In the genomic region with DNA sequence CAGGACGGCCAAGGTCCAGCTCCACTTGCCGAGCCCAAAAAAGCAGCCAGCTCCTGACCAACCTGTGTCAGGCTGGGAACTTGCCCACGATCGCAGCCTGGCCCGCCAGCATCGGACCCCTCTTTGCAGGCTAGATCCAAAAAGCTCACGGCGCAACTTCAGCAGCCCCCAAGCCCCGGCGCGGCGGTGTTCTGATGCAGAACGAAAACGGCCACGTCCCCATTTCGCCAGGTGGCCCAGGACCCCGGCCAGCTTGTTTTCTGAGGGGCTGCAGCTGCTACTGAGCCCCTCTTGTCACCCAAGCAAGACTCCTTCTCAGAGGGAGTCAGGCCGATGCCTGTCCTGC, we compare ENCODE assay signal across 10 cellular contexts. TPM values are rescaled to one million over a fixed set of nuclear protein-coding genes. Genes with fewer than 3 reads are reported as not detected.
DNase-seq lines count a peak whose midpoint lies in the region; ATAC-seq, FAIRE-seq and TF ChIP-seq lines count a peak whose summit lies in the region.
"Had no signal": no experiment of that assay in that cellular context is flagged by ENCODE, and none has a peak within 500 bp of the region (broad histone marks: within the 10 kb centered on the region; RNA-seq: fewer than 3 reads in every experiment).

No MANE protein-coding gene starts in this region.

- no peak overlapping the region for H2AFZ ChIP-seq in MM.1S (ENCODE audit: low read length)

- H3K4me3 ChIP-seq in BE2C (ENCODE audit: low read depth, low read length) (peak overlapping the region; percentile 87), MM.1S (ENCODE audit: low read length) (peak overlapping the region; percentile 97)

- H3K4me2 ChIP-seq in MM.1S (ENCODE audit: low read depth, low read length): peak overlapping the region; percentile 73

- peak overlapping the region; percentile 92 for H3K9ac ChIP-seq in MM.1S (ENCODE audit: low read length)

- peaks cover 55% of the 10 kb centered on the region for H3K36me3 Mint-ChIP-seq in effector memory CD8-positive, alpha-beta T cell (ENCODE audit: insufficient read depth)
- H3K36me3 Mint-ChIP-seq in nephron progenitor cell (ENCODE audit: low read depth): no peaks in the 10 kb centered on the region

- peaks cover 7% of the 10 kb centered on the region for H3K4me1 ChIP-seq in BE2C
- peaks cover 45% of the 10 kb centered on the region for H3K4me1 ChIP-seq in MM.1S (ENCODE audit: low read length)

- H3K79me2 ChIP-seq in MM.1S (ENCODE audit: low read length): peaks cover 61% of the 10 kb centered on the region

- TF ChIP-seq CTCF in BE2C (IDR thresholded peaks at IDR 0.05; ENCODE audit: low read depth, low read length) (no peak), MM.1S (IDR thresholded peaks at IDR 0.05; ENCODE audit: low read length) (no peak), nephron progenitor cell (IDR thresholded peaks at IDR 0.05) (no peak), D721Med (IDR thresholded peaks at IDR 0.05; ENCODE audit: insufficient read depth, missing control alignments) (no peak)

- H3K27me3 Mint-ChIP-seq in effector memory CD8-positive, alpha-beta T cell: no peaks in the 10 kb centered on the region
- no peaks in the 10 kb centered on the region for H3K27me3 Mint-ChIP-seq in nephron progenitor cell (ENCODE audit: low read depth, poor library complexity)

- peaks cover 32 to 41% of the 10 kb centered on the region in 2 donors for H3K4me1 Mint-ChIP-seq in effector memory CD8-positive, alpha-beta T cell (ENCODE audit: low read depth in 2 of 2)
- H3K4me1 Mint-ChIP-seq in nephron progenitor cell: peaks cover 40% of the 10 kb centered on the region

- H3K27ac Mint-ChIP-seq in effector memory CD8-positive, alpha-beta T cell: peak overlapping the region; percentile 100
- H3K27ac Mint-ChIP-seq in nephron progenitor cell: no peak overlapping the region

- DNase-seq in BE2C: no peak
- no peak for DNase-seq in MM.1S
- no peak for DNase-seq in effector memory CD8-positive, alpha-beta T cell
- no peak for DNase-seq in nephron progenitor cell
- DNase-seq in D721Med (ENCODE audit: insufficient read length, low spot score): no peak
- no peak for DNase-seq in DMS79 treated with DMSO at 0.1 percent for 48 hours (lab: John Stamatoyannopoulos, UW)
- no peak for DNase-seq in stimulated activated CD8-positive, alpha-beta memory T cell treated with anti-CD3 and anti-CD28 coated beads, Interleukin-4, amount 100 ng/mL, for 48 hours
- DNase-seq in A172 (ENCODE audit: low spot score): no peak
- DNase-seq: NCI-H2171 had no signal

- H3K36me3 ChIP-seq in BE2C: peaks cover 8% of the 10 kb centered on the region
- no peaks in the 10 kb centered on the region for H3K36me3 ChIP-seq in MM.1S (replicated peaks; ENCODE audit: insufficient read depth, low read length)

- peaks cover 25% of the 10 kb centered on the region for H4K20me1 ChIP-seq in MM.1S (ENCODE audit: insufficient read depth, low read length)

- peak overlapping the region; percentile 92 for H3K4me3 Mint-ChIP-seq in effector memory CD8-positive, alpha-beta T cell
- peak overlapping the region; percentile 91 for H3K4me3 Mint-ChIP-seq in nephron progenitor cell

- ATAC-seq in effector memory CD8-positive, alpha-beta T cell (replicated peaks): no peak

- no peaks in the 10 kb centered on the region for H3K9me3 Mint-ChIP-seq in effector memory CD8-positive, alpha-beta T cell
- no peaks in the 10 kb centered on the region for H3K9me3 Mint-ChIP-seq in nephron progenitor cell

- H3K27ac ChIP-seq in MM.1S (ENCODE audit: low read length): no peak overlapping the region

- H3K27me3 ChIP-seq in BE2C: no peaks in the 10 kb centered on the region
- H3K27me3 ChIP-seq in MM.1S (replicated peaks; ENCODE audit: insufficient read depth, low read length): no peaks in the 10 kb centered on the region

- H3K9me2 ChIP-seq in MM.1S (replicated peaks; ENCODE audit: insufficient read depth, low read length): no peaks in the 10 kb centered on the region

- H3F3A ChIP-seq in MM.1S (ENCODE audit: insufficient read depth, low read length): peaks cover 30% of the 10 kb centered on the region

- no peak for FAIRE-seq in D721Med (lab: Jason Lieb, UNC)
- FAIRE-seq: endometrium had no signal

- H3K9me3 ChIP-seq in BE2C (no peaks in the 10 kb centered on the region), MM.1S (replicated peaks; ENCODE audit: insufficient read depth, low read length) (no peaks in the 10 kb centered on the region)

RNA-seq across cellular contexts. Expression of gene TMEM259, which starts 1.3 kb away (rescaled TPM):
- 687 TPM for polyA plus RNA-seq in BE2C (2012; ENCODE audit: insufficient read depth, insufficient read length, low read depth)
- 104 and 131 TPM in 2 replicates for total RNA-seq in A172 (2014; rRNA removed; shearing (Covaris generic))

RNA-seq across cellular contexts. Expression of gene RNU6-2, which starts 1.7 kb away (rescaled TPM):
- polyA plus RNA-seq in BE2C (2012; ENCODE audit: insufficient read depth, insufficient read length, low read depth): not detected
- total RNA-seq in A172 (2014; rRNA removed; shearing (Covaris generic)): not detected in 2 replicates

RNA-seq across cellular contexts. Expression of gene CNN2, which starts 6.8 kb away (rescaled TPM):
- 3.0 TPM for polyA plus RNA-seq in BE2C (2012; ENCODE audit: insufficient read depth, insufficient read length, low read depth)
- total RNA-seq in A172 (2014; rRNA removed; shearing (Covaris generic)): 219 and 243 TPM in 2 replicates

RNA-seq across cellular contexts. Expression of gene GRIN3B, which starts 19.4 kb away (rescaled TPM):
- 0.26 TPM for polyA plus RNA-seq in BE2C (2012; ENCODE audit: insufficient read depth, insufficient read length, low read depth)
- total RNA-seq in A172 (2014; rRNA removed; shearing (Covaris generic)): 0.38 TPM in 1 of 2 replicates, not detected in the other

RNA-seq across cellular contexts. Expression of gene ABCA7, which starts 20.3 kb away (rescaled TPM):
- 16.4 TPM for polyA plus RNA-seq in BE2C (2012; ENCODE audit: insufficient read depth, insufficient read length, low read depth)
- 5.1 and 8.6 TPM in 2 replicates for total RNA-seq in A172 (2014; rRNA removed; shearing (Covaris generic))
